Comparison of ENCODE assay signal across 8 cellular contexts in the genomic region with DNA sequence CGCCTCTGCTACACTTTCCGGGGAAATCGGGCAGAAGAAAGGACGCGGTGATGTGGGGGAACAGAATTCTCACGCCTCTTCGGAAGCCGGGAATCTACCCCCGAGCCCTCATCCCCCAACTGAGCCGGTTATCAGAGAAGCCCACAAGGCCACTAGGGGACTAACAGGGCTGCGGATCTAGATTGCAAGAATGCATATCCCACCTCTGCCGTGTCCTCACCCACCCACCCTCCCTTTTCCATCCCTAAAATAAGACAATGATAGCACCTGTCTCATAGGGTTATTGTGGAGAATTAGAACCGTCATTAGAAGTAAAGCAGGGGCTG. TPM values are rescaled to one million over a fixed set of nuclear protein-coding genes. Genes with fewer than 3 reads are reported as not detected.
DNase-seq lines count a peak whose midpoint lies in the region; ATAC-seq and TF ChIP-seq lines count a peak whose summit lies in the region.

No MANE protein-coding gene starts in this region.

- H3K4me3 Mint-ChIP-seq in activated CD4-positive, alpha-beta T cell treated with anti-CD3 and anti-CD28 coated beads, Interleukin-2, amount 10 ng/mL, durations not matched to agents 7 days and 5 days = peak overlapping the region; percentile 88
- peak overlapping the region; percentile 85 for H3K4me3 Mint-ChIP-seq in activated naive CD8-positive, alpha-beta T cell treated with anti-CD3 and anti-CD28 coated beads for 36 hours

- no peaks in the 10 kb centered on the region for H3K9me3 Mint-ChIP-seq in activated CD4-positive, alpha-beta T cell treated with anti-CD3 and anti-CD28 coated beads, Interleukin-2, amount 10 ng/mL, durations not matched to agents 7 days and 5 days
- no peaks in the 10 kb centered on the region for H3K9me3 Mint-ChIP-seq in activated naive CD8-positive, alpha-beta T cell treated with anti-CD3 and anti-CD28 coated beads for 36 hours

- no peaks in the 10 kb centered on the region for H3K27me3 Mint-ChIP-seq in activated CD4-positive, alpha-beta T cell treated with anti-CD3 and anti-CD28 coated beads, Interleukin-2, amount 10 ng/mL, durations not matched to agents 7 days and 5 days
- no peaks in the 10 kb centered on the region for H3K27me3 Mint-ChIP-seq in activated naive CD8-positive, alpha-beta T cell treated with anti-CD3 and anti-CD28 coated beads for 36 hours

- POLR2A ChIA-PET in activated CD4-positive, alpha-beta T cell treated with anti-CD3 and anti-CD28 coated beads, Interleukin-2, amount 10 ng/mL, durations not matched to agents 7 days and 5 days (lab: Charles Lee) = no interaction called here

- ATAC-seq in thoracic aorta (ENCODE audit: insufficient number of reproducible peaks, low FRiP score, low read depth) = no peak
- no peak for ATAC-seq in HG02759 (IDR thresholded peaks at IDR 0.05; ENCODE audit: unreplicated experiment)
- ATAC-seq in HG03045 (IDR thresholded peaks at IDR 0.05; ENCODE audit: unreplicated experiment) = no peak

- peak overlapping the region; percentile 80 to 87 for H3K27ac ChIP-seq in thoracic aorta

- peaks cover 10 to 30% of the 10 kb centered on the region in 2 donors for H3K4me1 ChIP-seq in thoracic aorta (ENCODE audit: control insufficient read depth in 1 of 2, low read depth in 2 of 2)

- H3K36me3 Mint-ChIP-seq in activated CD4-positive, alpha-beta T cell treated with anti-CD3 and anti-CD28 coated beads, Interleukin-2, amount 10 ng/mL, durations not matched to agents 7 days and 5 days (ENCODE audit: low read depth) = peaks cover 32% of the 10 kb centered on the region
- peaks cover 43% of the 10 kb centered on the region for H3K36me3 Mint-ChIP-seq in activated naive CD8-positive, alpha-beta T cell treated with anti-CD3 and anti-CD28 coated beads for 36 hours

- H3K36me3 ChIP-seq in kidney epithelial cell (ENCODE audit: control insufficient read depth, insufficient read depth, low read length) (no peaks in the 10 kb centered on the region), thoracic aorta (peaks cover 26% of the 10 kb centered on the region)

- H3K4me3 ChIP-seq in kidney epithelial cell (ENCODE audit: low read depth, low read length) = peak overlapping the region; percentile 37
- peak overlapping the region; percentile 84 for H3K4me3 ChIP-seq in thoracic aorta

- peak overlapping the region; percentile 94 for H3K27ac Mint-ChIP-seq in activated CD4-positive, alpha-beta T cell treated with anti-CD3 and anti-CD28 coated beads, Interleukin-2, amount 10 ng/mL, durations not matched to agents 7 days and 5 days
- peak overlapping the region; percentile 99 for H3K27ac Mint-ChIP-seq in activated naive CD8-positive, alpha-beta T cell treated with anti-CD3 and anti-CD28 coated beads for 36 hours

- no peaks in the 10 kb centered on the region for H3K27me3 ChIP-seq in kidney epithelial cell (ENCODE audit: control insufficient read depth, insufficient read depth, low read length)
- H3K27me3 ChIP-seq in thoracic aorta (replicated peaks; ENCODE audit: insufficient read depth) = no peaks in the 10 kb centered on the region

- DNase-seq in activated CD4-positive, alpha-beta T cell treated with anti-CD3 and anti-CD28 coated beads, Interleukin-2, amount 10 ng/mL, durations not matched to agents 7 days and 5 days = no peak
- no peak for DNase-seq in activated CD4-positive, alpha-beta T cell treated with anti-CD3 and anti-CD28 coated beads, Interleukin-2, amount 50 U/mL, for 4 hours
- no peak for DNase-seq in activated naive CD8-positive, alpha-beta T cell treated with anti-CD3 and anti-CD28 coated beads for 36 hours
- DNase-seq in kidney epithelial cell (ENCODE audit: low read depth) = no peak
- DNase-seq in thoracic aorta (ENCODE audit: low spot score) = no peak
- DNase-seq in SHP77 (lab: John Stamatoyannopoulos, UW) = no peak

- TF ChIP-seq CTCF in kidney epithelial cell (IDR thresholded peaks at IDR 0.05; ENCODE audit: insufficient read depth, low read length, poor library complexity, severe bottlenecking) = peak; percentile 12
- TF ChIP-seq CTCF in thoracic aorta (IDR thresholded peaks at IDR 0.05) = no peak

- CTCF ChIA-PET in activated CD4-positive, alpha-beta T cell treated with anti-CD3 and anti-CD28 coated beads, Interleukin-2, amount 10 ng/mL, durations not matched to agents 7 days and 5 days (lab: Charles Lee) = interaction anchor here (0.7 to 2.3 kb wide), 7 partner anchors 9 to 190 kb away, joined by 3 to 11 read pairs (median 4); partner anchors contain the start of gene ZBTB32

- peaks cover 56% of the 10 kb centered on the region for H3K4me1 Mint-ChIP-seq in activated CD4-positive, alpha-beta T cell treated with anti-CD3 and anti-CD28 coated beads, Interleukin-2, amount 10 ng/mL, durations not matched to agents 7 days and 5 days
- peaks cover 48% of the 10 kb centered on the region for H3K4me1 Mint-ChIP-seq in activated naive CD8-positive, alpha-beta T cell treated with anti-CD3 and anti-CD28 coated beads for 36 hours

- H3K9me3 ChIP-seq in thoracic aorta = no peaks in the 10 kb centered on the region

RNA-seq across cellular contexts. Expression of gene IGFLR1, which starts 1.1 kb away (rescaled TPM):
- 10 to 100 TPM; 53.7 to 54.6 TPM for total RNA-seq in activated CD4-positive, alpha-beta T cell treated with anti-CD3 and anti-CD28 coated beads, Interleukin-2, amount 10 ng/mL, durations not matched to agents 7 days and 5 days
- 10 to 100 TPM; 79.2 to 80.6 TPM for total RNA-seq in activated naive CD8-positive, alpha-beta T cell treated with anti-CD3 and anti-CD28 coated beads for 36 hours
- 1.9 and 8.8 TPM in 2 replicates for total RNA-seq in kidney epithelial cell
- total RNA-seq in thoracic aorta = 10 to 100 TPM in 1 of 2 donors, 1 to 10 TPM in 1; 6.9 to 13.1 TPM

RNA-seq across cellular contexts. Expression of gene U2AF1L4, which starts 4.0 kb away (rescaled TPM):
- 10 to 100 TPM; 35.0 to 38.1 TPM for total RNA-seq in activated CD4-positive, alpha-beta T cell treated with anti-CD3 and anti-CD28 coated beads, Interleukin-2, amount 10 ng/mL, durations not matched to agents 7 days and 5 days
- total RNA-seq in activated naive CD8-positive, alpha-beta T cell treated with anti-CD3 and anti-CD28 coated beads for 36 hours = 10 to 100 TPM; 42.3 to 43.9 TPM
- 15.5 and 17.6 TPM in 2 replicates for total RNA-seq in kidney epithelial cell
- 10 to 100 TPM; 34.4 to 42.6 TPM for total RNA-seq in thoracic aorta

RNA-seq across cellular contexts. Expression of gene PSENEN, which starts 4.3 kb away (rescaled TPM):
- total RNA-seq in activated CD4-positive, alpha-beta T cell treated with anti-CD3 and anti-CD28 coated beads, Interleukin-2, amount 10 ng/mL, durations not matched to agents 7 days and 5 days = 10 to 100 TPM; 41.7 to 46.3 TPM
- 10 to 100 TPM; 38.5 to 41.6 TPM for total RNA-seq in activated naive CD8-positive, alpha-beta T cell treated with anti-CD3 and anti-CD28 coated beads for 36 hours
- total RNA-seq in kidney epithelial cell (46.8 and 59.7 TPM in 2 replicates), thoracic aorta (10 to 100 TPM; 25.5 to 30.1 TPM)

RNA-seq across cellular contexts. Expression of gene LIN37, which starts 7.2 kb away (rescaled TPM):
- total RNA-seq in activated CD4-positive, alpha-beta T cell treated with anti-CD3 and anti-CD28 coated beads, Interleukin-2, amount 10 ng/mL, durations not matched to agents 7 days and 5 days = 10 to 100 TPM; 13.7 to 15.9 TPM
- total RNA-seq in activated naive CD8-positive, alpha-beta T cell treated with anti-CD3 and anti-CD28 coated beads for 36 hours = 1 to 10 TPM; 5.1 to 7.0 TPM
- 15.1 and 22.0 TPM in 2 replicates for total RNA-seq in kidney epithelial cell
- total RNA-seq in thoracic aorta = 10 to 100 TPM in 1 of 2 donors, 1 to 10 TPM in 1; 9.9 to 30.5 TPM

RNA-seq across cellular contexts. Expression of gene HSPB6, which starts 15.7 kb away (rescaled TPM):
- under 1 TPM; 0.29 to 0.69 TPM for total RNA-seq in activated CD4-positive, alpha-beta T cell treated with anti-CD3 and anti-CD28 coated beads, Interleukin-2, amount 10 ng/mL, durations not matched to agents 7 days and 5 days
- under 1 TPM; 0.39 to 0.78 TPM for total RNA-seq in activated naive CD8-positive, alpha-beta T cell treated with anti-CD3 and anti-CD28 coated beads for 36 hours
- total RNA-seq in kidney epithelial cell = 0.17 and 0.82 TPM in 2 replicates
- total RNA-seq in thoracic aorta = 100 to 1,000 TPM in 1 of 2 donors, 10 to 100 TPM in 1; 78.6 to 130 TPM
